ENCODE assay signal across 25 cellular contexts in genomic region chr7:138863931-138864330, GRCh38.
DNase-seq lines count a peak whose midpoint lies in the region; ATAC-seq, FAIRE-seq and TF ChIP-seq lines count a peak whose summit lies in the region.
"Had no signal": no experiment of that assay in that cellular context is flagged by ENCODE, and none has a peak within 500 bp of the region (broad histone marks: within the 10 kb centered on the region; RNA-seq: fewer than 3 reads in every experiment).

No MANE protein-coding gene starts in this region.

- ATAC-seq in SK-N-SH treated with all-trans-retinoic acid at 6 μM for 48 hours (no peak), right cardiac atrium (no peak)
- ATAC-seq in stimulated activated effector memory CD8-positive, alpha-beta T cell treated with anti-CD3 and anti-CD28 coated beads, Interleukin-12 subunit alpha, Interleukin-12 subunit beta, amount 100 ng/mL, for 72 hours = no peak
- ATAC-seq: Right ventricle myocardium inferior had no signal

- H3K4me1 ChIP-seq in SK-N-SH (ENCODE audit: control insufficient read depth in 1 of 2, insufficient read depth in 2 of 2, low read depth in 1 of 2, low read length in 1 of 2) (no peaks in the 10 kb centered on the region; a peak in 1 of 4 replicates), PC-9 (replicated peaks; ENCODE audit: insufficient read depth) (peaks cover 28% of the 10 kb centered on the region), right cardiac atrium (ENCODE audit: control insufficient read depth, insufficient read depth, low read length) (no peaks in the 10 kb centered on the region)
- H3K4me1 ChIP-seq: BE2C, Peyer's patch, SJCRH30 had no signal

- BruUV-seq in PC-9 (replicated peaks; lab: Mats Ljungman, UMichigan) = no TSS peak

- DNase-seq in SK-N-SH = no peak
- no peak for DNase-seq in PC-9
- DNase-seq in chondrocyte (ENCODE audit: low spot score) = no peak
- DNase-seq in stimulated activated effector memory CD8-positive, alpha-beta T cell treated with anti-CD3 and anti-CD28 coated beads, Interleukin-12 subunit alpha, Interleukin-12 subunit beta, amount 100 ng/mL, for 72 hours (ENCODE audit: low spot score in 2 of 2) = no peak
- DNase-seq in right cardiac atrium = no peak
- DNase-seq in GM12892 (ENCODE audit: insufficient read length) = no peak
- no peak for DNase-seq in COLO829 (ENCODE audit: low spot score)
- DNase-seq: ACHN; BE2C; CD8-positive, alpha-beta memory T cell; DMS153; DND-41; KBM-7; MM.1S; NCI-H2029 treated with DMSO at 0.1 percent for 48 hours; NCI-H2227 treated with DMSO at 0.1 percent for 48 hours; NCI-H510A; NCI-H69; Peyer's patch; SJCRH30 had no signal

- WGBS in SK-N-SH (ENCODE audit: low lambda C conversion rate) = over 99% methylated on average over 9 of the region's 9 CpGs
- WGBS in right cardiac atrium = 94% methylated on average over 9 of the region's 9 CpGs

- TF ChIP-seq CTCF in SK-N-SH (IDR thresholded peaks at IDR 0.05) (no peak), PC-9 (conservative IDR thresholded peaks at IDR 0.05) (no peak), chondrocyte (IDR thresholded peaks at IDR 0.05) (no peak)

- H3K4me3 ChIP-seq in SK-N-SH (ENCODE audit: low read depth in 2 of 2, low read length in 1 of 2) (no peak overlapping the region), PC-9 (no peak overlapping the region), right cardiac atrium (ENCODE audit: low read length) (no peak overlapping the region)
- H3K4me3 ChIP-seq: Peyer's patch, SJCRH30 had no signal

- H3K9ac ChIP-seq in SK-N-SH = peak overlapping the region; percentile 1; the same call in 1 of the 2 replicates

- no peaks in the 10 kb centered on the region for H3K27me3 ChIP-seq in SK-N-SH (ENCODE audit: insufficient read depth)
- H3K27me3 ChIP-seq in PC-9 (ENCODE audit: insufficient read depth, low read depth) = no peaks in the 10 kb centered on the region
- H3K27me3 ChIP-seq in right cardiac atrium (ENCODE audit: control insufficient read depth, insufficient read depth) = no peaks in the 10 kb centered on the region
- H3K27me3 ChIP-seq: BE2C, Peyer's patch, SJCRH30 had no signal

- TF ChIP-seq EP300 in SK-N-SH (IDR thresholded peaks at IDR 0.05; ENCODE audit: borderline replicate concordance in 1 of 2, low read depth in 1 of 2, low read length in 1 of 2) = no peak

- no peak for TF ChIP-seq RAD21 in SK-N-SH (IDR thresholded peaks at IDR 0.05; ENCODE audit: low read length)

- CTCF ChIA-PET in SK-N-SH (lab: Yijun Ruan, JAX) = no interaction called here
- CTCF ChIA-PET in PC-9 (lab: Charles Lee) = no interaction called here

- H3K9me3 ChIP-seq in SK-N-SH (no peaks in the 10 kb centered on the region), PC-9 (ENCODE audit: insufficient read depth, low read depth) (no peaks in the 10 kb centered on the region), right cardiac atrium (ENCODE audit: control insufficient read depth, low read length) (no peaks in the 10 kb centered on the region)
- H3K9me3 ChIP-seq: BE2C, Peyer's patch, SJCRH30 had no signal

- H3K9me3 Mint-ChIP-seq in chondrocyte (ENCODE audit: low read depth) = no peaks in the 10 kb centered on the region
- H3K9me3 Mint-ChIP-seq in stimulated activated effector memory CD8-positive, alpha-beta T cell treated with anti-CD3 and anti-CD28 coated beads, Interleukin-12 subunit alpha, Interleukin-12 subunit beta, amount 100 ng/mL, for 72 hours = no peaks in the 10 kb centered on the region

- H3K27me3 Mint-ChIP-seq in chondrocyte (ENCODE audit: low read depth) = no peaks in the 10 kb centered on the region

- H4K20me1 ChIP-seq in SK-N-SH (ENCODE audit: insufficient read depth) (no peaks in the 10 kb centered on the region), PC-9 (ENCODE audit: insufficient read depth) (no peaks in the 10 kb centered on the region)

- H3K79me2 ChIP-seq in SK-N-SH (ENCODE audit: insufficient read depth) (no peaks in the 10 kb centered on the region), PC-9 (ENCODE audit: low read depth) (no peaks in the 10 kb centered on the region)

- no peaks in the 10 kb centered on the region for H3K9me2 ChIP-seq in SK-N-SH
- H3K9me2 ChIP-seq in PC-9 (ENCODE audit: insufficient read depth) = no peaks in the 10 kb centered on the region

- peaks cover 5% of the 10 kb centered on the region for H3F3A ChIP-seq in SK-N-SH (replicated peaks; ENCODE audit: insufficient read depth)
- peaks cover 24% of the 10 kb centered on the region for H3F3A ChIP-seq in PC-9 (ENCODE audit: insufficient read depth, low read depth)

- H3K4me3 Mint-ChIP-seq in chondrocyte (ENCODE audit: unreplicated experiment) = no peak overlapping the region
- no peak overlapping the region for H3K4me3 Mint-ChIP-seq in stimulated activated effector memory CD8-positive, alpha-beta T cell treated with anti-CD3 and anti-CD28 coated beads, Interleukin-12 subunit alpha, Interleukin-12 subunit beta, amount 100 ng/mL, for 72 hours
- H3K4me3 Mint-ChIP-seq: CD14-positive monocyte; CD8-positive, alpha-beta memory T cell had no signal

- peaks cover 15% of the 10 kb centered on the region for H3K36me3 Mint-ChIP-seq in chondrocyte (ENCODE audit: low read depth)
- H3K36me3 Mint-ChIP-seq in stimulated activated effector memory CD8-positive, alpha-beta T cell treated with anti-CD3 and anti-CD28 coated beads, Interleukin-12 subunit alpha, Interleukin-12 subunit beta, amount 100 ng/mL, for 72 hours = no peaks in the 10 kb centered on the region
- H3K36me3 Mint-ChIP-seq: CD14-positive monocyte had no signal

- no peak for FAIRE-seq in GM12892 (lab: Jason Lieb, UNC)
- FAIRE-seq: GM19239 had no signal

- H3K27ac ChIP-seq in SK-N-SH (ENCODE audit: low read depth in 2 of 2, low read length in 1 of 2) = peak overlapping the region in 1 of 2 experiments; percentile 77; a peak in 2 of 4 replicates
- peak overlapping the region; percentile 68 for H3K27ac ChIP-seq in PC-9
- H3K27ac ChIP-seq in right cardiac atrium (ENCODE audit: low read length) = no peak overlapping the region
- H3K27ac ChIP-seq: 22Rv1, Peyer's patch, SJCRH30 had no signal

- H3K4me2 ChIP-seq in SK-N-SH = no peak overlapping the region
- peak overlapping the region; percentile 44 for H3K4me2 ChIP-seq in PC-9

- H3K4me1 Mint-ChIP-seq in chondrocyte (ENCODE audit: low read depth) = peaks cover 22% of the 10 kb centered on the region
- H3K4me1 Mint-ChIP-seq in stimulated activated effector memory CD8-positive, alpha-beta T cell treated with anti-CD3 and anti-CD28 coated beads, Interleukin-12 subunit alpha, Interleukin-12 subunit beta, amount 100 ng/mL, for 72 hours = peaks cover 21% of the 10 kb centered on the region

- intact Hi-C loops in PC-9 (cut with micrococcal nuclease; ENCODE audit: unreplicated experiment) = loop anchor here (1.0 to 10.0 kb wide), 7 partner anchors 16 to 855 kb away; partner anchors contain the start of gene TRIM24
- intact Hi-C loops in right cardiac atrium (cut with DNase I) = no loop called here

- H3K36me3 ChIP-seq in SK-N-SH (replicated peaks in 1 of 2; ENCODE audit: control insufficient read depth in 1 of 2, insufficient read depth in 2 of 2, low read length in 1 of 2) (peaks cover 26 to 50% of the 10 kb centered on the region in 2 experiments), PC-9 (ENCODE audit: low read depth) (peaks cover 5% of the 10 kb centered on the region; the same call in 1 of the 2 replicates)

- POLR2A ChIA-PET in SK-N-SH (lab: Yijun Ruan, JAX) (interaction anchor here (0.8 kb wide), 1 partner anchor 137 kb away, joined by 3 read pairs; no protein-coding TSS in a partner anchor), PC-9 (lab: Charles Lee; ENCODE audit: unreplicated experiment) (no interaction called here)

- peak overlapping the region; percentile 88 for H3K27ac Mint-ChIP-seq in chondrocyte (ENCODE audit: unreplicated experiment)
- peak overlapping the region; percentile 79 for H3K27ac Mint-ChIP-seq in stimulated activated effector memory CD8-positive, alpha-beta T cell treated with anti-CD3 and anti-CD28 coated beads, Interleukin-12 subunit alpha, Interleukin-12 subunit beta, amount 100 ng/mL, for 72 hours

- H2AFZ ChIP-seq in SK-N-SH (ENCODE audit: low read depth) (no peak overlapping the region), PC-9 (no peak overlapping the region)

- no peak for TF ChIP-seq POLR2A in GM12892 (IDR thresholded peaks at IDR 0.05; ENCODE audit: low read depth, low read length)

TF ChIP-seq in SK-N-SH, 30 proteins besides CTCF, POLR2A, EP300 and RAD21 (continues in another document):
- TF ChIP-seq MXI1 (IDR thresholded peaks at IDR 0.05; ENCODE audit: low read depth, low read length) (no peak), CHD2 (IDR thresholded peaks at IDR 0.05; ENCODE audit: low read length, partially characterized antibody) (no peak), TCF12 (IDR thresholded peaks at IDR 0.05) (no peak), MEF2A (IDR thresholded peaks at IDR 0.05; ENCODE audit: borderline replicate concordance, low read depth) (no peak), SIN3A (IDR thresholded peaks at IDR 0.05; ENCODE audit: borderline replicate concordance, low read depth, low read length) (no peak), NFIC (IDR thresholded peaks at IDR 0.05; ENCODE audit: borderline replicate concordance) (no peak), RFX5 (IDR thresholded peaks at IDR 0.05; ENCODE audit: low read length) (no peak)

TF ChIP-seq in SK-N-SH treated with all-trans-retinoic acid at 6 μM for 48 hours, 23 proteins besides CTCF, POLR2A, EP300 and RAD21:
- TF ChIP-seq ISL1 (CRISPR knock-in tag; IDR thresholded peaks at IDR 0.05) (no peak), TCF4 (CRISPR knock-in tag; IDR thresholded peaks at IDR 0.05; ENCODE audit: borderline replicate concordance) (no peak), OSR1 (CRISPR knock-in tag; IDR thresholded peaks at IDR 0.05) (no peak), ZNF70 (CRISPR knock-in tag; IDR thresholded peaks at IDR 0.05) (no peak)
